In the genomic region with DNA sequence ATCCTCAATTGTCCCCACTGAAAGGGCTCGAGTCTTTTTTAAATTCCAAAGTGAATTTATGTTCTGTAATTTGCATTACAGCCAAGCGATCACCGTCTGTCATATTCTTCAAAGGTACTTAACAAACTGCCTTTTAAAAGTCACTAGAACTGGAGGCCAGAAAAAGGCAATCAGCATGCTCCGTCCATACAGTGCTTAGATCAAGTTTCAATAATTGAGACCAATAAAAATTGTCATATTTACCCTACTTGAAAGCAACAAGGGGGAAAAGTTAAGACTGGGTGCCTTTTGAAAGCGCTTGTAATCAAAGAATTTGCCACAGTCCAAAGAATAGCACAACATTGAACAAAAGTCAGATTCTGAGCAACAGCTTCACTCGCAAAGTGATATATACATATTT, we compare ENCODE assay signal across 8 cellular contexts.
DNase-seq lines count a peak whose midpoint lies in the region; ATAC-seq and TF ChIP-seq lines count a peak whose summit lies in the region.

No MANE protein-coding gene starts in this region.

- peaks cover 25% of the 10 kb centered on the region for H3K4me1 Mint-ChIP-seq in stimulated activated naive CD8-positive, alpha-beta T cell treated with anti-CD3 and anti-CD28 coated beads, Interleukin-15, amount 100 ng/mL, for 72 hours

- H3K27me3 Mint-ChIP-seq in stimulated activated naive CD8-positive, alpha-beta T cell treated with anti-CD3 and anti-CD28 coated beads, Interleukin-15, amount 100 ng/mL, for 72 hours = peaks cover 31% of the 10 kb centered on the region

- ATAC-seq in stimulated activated naive CD8-positive, alpha-beta T cell treated with anti-CD3 and anti-CD28 coated beads, Interleukin-15, amount 100 ng/mL, for 72 hours = no peak
- ATAC-seq in HG02763 (IDR thresholded peaks at IDR 0.05; ENCODE audit: unreplicated experiment) = no peak

- H3K9me3 Mint-ChIP-seq in stimulated activated naive CD8-positive, alpha-beta T cell treated with anti-CD3 and anti-CD28 coated beads, Interleukin-15, amount 100 ng/mL, for 72 hours = no peaks in the 10 kb centered on the region

- DNase-seq in NCI-H510A treated with DMSO at 0.1 percent for 48 hours (lab: John Stamatoyannopoulos, UW) (peak; percentile 68), NCI-H510A (lab: John Stamatoyannopoulos, UW) (no peak), KG1 (lab: John Stamatoyannopoulos, UW) (no peak), hypothalamus (lab: John Stamatoyannopoulos, UW) (no peak)
- DNase-seq in stimulated activated naive CD8-positive, alpha-beta T cell treated with anti-CD3 and anti-CD28 coated beads, Interleukin-15, amount 100 ng/mL, for 72 hours = no peak

- H3K4me3 ChIP-seq in WI38 (ENCODE audit: low read depth, low read length) = peak overlapping the region; percentile 71
- peak overlapping the region; percentile 4 for H3K4me3 ChIP-seq in iPS-11a (ENCODE audit: low read depth, low read length)

- no peak for TF ChIP-seq CTCF in WI38 (IDR thresholded peaks at IDR 0.05; ENCODE audit: low read depth, low read length)

- no peak overlapping the region for H3K27ac Mint-ChIP-seq in stimulated activated naive CD8-positive, alpha-beta T cell treated with anti-CD3 and anti-CD28 coated beads, Interleukin-15, amount 100 ng/mL, for 72 hours

- H3K4me3 Mint-ChIP-seq in stimulated activated naive CD8-positive, alpha-beta T cell treated with anti-CD3 and anti-CD28 coated beads, Interleukin-15, amount 100 ng/mL, for 72 hours = peak overlapping the region; percentile 83 to 84
